In the genomic region with DNA sequence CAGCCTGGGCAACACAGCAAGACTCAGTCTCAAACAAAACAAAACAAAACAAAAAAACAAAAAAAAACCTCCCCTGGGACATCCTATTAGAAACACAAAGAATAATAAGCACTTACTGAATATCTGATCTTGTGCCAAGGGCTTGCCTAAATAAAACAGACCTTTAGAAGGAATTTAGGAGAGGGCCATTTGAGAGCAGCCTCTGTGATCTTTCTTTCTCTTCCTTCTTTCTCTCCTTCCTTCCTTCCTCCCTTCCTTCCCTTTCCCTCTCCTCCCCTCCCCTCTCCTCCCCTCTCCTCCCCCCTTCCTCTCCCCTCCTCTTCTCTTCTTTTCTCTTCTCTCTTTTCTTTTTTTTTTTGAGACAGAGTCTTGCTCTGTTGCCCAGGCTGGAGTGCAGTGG, we compare ENCODE assay signal across 15 cellular contexts. TPM values are rescaled to one million over a fixed set of nuclear protein-coding genes. Genes with fewer than 3 reads are reported as not detected.
DNase-seq lines count a peak whose midpoint lies in the region; ATAC-seq, FAIRE-seq and TF ChIP-seq lines count a peak whose summit lies in the region.
"Had no signal": no experiment of that assay in that cellular context is flagged by ENCODE, and none has a peak within 500 bp of the region (broad histone marks: within the 10 kb centered on the region; RNA-seq: fewer than 3 reads in every experiment).

No MANE protein-coding gene starts in this region.

- H3K36me3 Mint-ChIP-seq in activated naive CD4-positive, alpha-beta T cell treated with anti-CD3 and anti-CD28 coated beads, Interleukin-2, amount 50 U/mL, for 72 hours: peaks cover 52 to 53% of the 10 kb centered on the region in 2 donors
- peaks cover 98% of the 10 kb centered on the region for H3K36me3 Mint-ChIP-seq in dendritic cell treated with granulocyte-macrophage colony-stimulating factor and Interleukin-4, amounts not matched to agents 40 ng/mL and 50 ng/mL, for 4 days (ENCODE audit: low read depth)

- H3K9me3 Mint-ChIP-seq in activated naive CD4-positive, alpha-beta T cell treated with anti-CD3 and anti-CD28 coated beads, Interleukin-2, amount 50 U/mL, for 72 hours: peaks cover 0 to 4% of the 10 kb centered on the region in 2 donors
- no peaks in the 10 kb centered on the region for H3K9me3 Mint-ChIP-seq in dendritic cell treated with granulocyte-macrophage colony-stimulating factor and Interleukin-4, amounts not matched to agents 40 ng/mL and 50 ng/mL, for 4 days

- peak; percentile 8 for FAIRE-seq in GM19239 (lab: Jason Lieb, UNC)

- ATAC-seq in activated naive CD4-positive, alpha-beta T cell treated with anti-CD3 and anti-CD28 coated beads, Interleukin-2, amount 50 U/mL, for 72 hours: no peak

- no peak overlapping the region for H3K4me3 Mint-ChIP-seq in dendritic cell treated with granulocyte-macrophage colony-stimulating factor and Interleukin-4, amounts not matched to agents 40 ng/mL and 50 ng/mL, for 4 days

- TF ChIP-seq POLR2A in erythroblast (IDR thresholded peaks at IDR 0.05; ENCODE audit: low read length): no peak

- H3K27me3 Mint-ChIP-seq in dendritic cell treated with granulocyte-macrophage colony-stimulating factor and Interleukin-4, amounts not matched to agents 40 ng/mL and 50 ng/mL, for 4 days: no peaks in the 10 kb centered on the region

- no peak for DNase-seq in activated naive CD4-positive, alpha-beta T cell treated with anti-CD3 and anti-CD28 coated beads, Interleukin-2, amount 50 U/mL, for 72 hours (ENCODE audit: low spot score in 2 of 2)
- DNase-seq in activated naive CD4-positive, alpha-beta T cell (lab: John Stamatoyannopoulos, UW): no peak
- DNase-seq in GM19239 (ENCODE audit: insufficient read length, low spot score): no peak
- no peak for DNase-seq in middle frontal gyrus (ENCODE audit: extremely low spot score, low spot score)
- DNase-seq in erythroblast (lab: John Stamatoyannopoulos, UW): no peak
- DNase-seq in GOT3 (lab: John Stamatoyannopoulos, UW): no peak
- DNase-seq: Caco-2, H7, NCI-H1092 treated with DMSO at 0.1 percent for 48 hours, NCI-H1694, NCI-H446, NCI-H748 treated with DMSO at 0.1 percent for 48 hours, PC-9 had no signal

- intact Hi-C loops in dendritic cell treated with granulocyte-macrophage colony-stimulating factor and Interleukin-4, amounts not matched to agents 40 ng/mL and 50 ng/mL, for 4 days (cut with micrococcal nuclease): loop anchor here (5.0 kb wide), 1 partner anchor 38 kb away; the partner anchor contains the start of gene SEPHS2

- H3K27ac Mint-ChIP-seq in activated naive CD4-positive, alpha-beta T cell treated with anti-CD3 and anti-CD28 coated beads, Interleukin-2, amount 50 U/mL, for 72 hours: peak overlapping the region; percentile 58 to 92
- H3K27ac Mint-ChIP-seq in dendritic cell treated with granulocyte-macrophage colony-stimulating factor and Interleukin-4, amounts not matched to agents 40 ng/mL and 50 ng/mL, for 4 days: peak overlapping the region; percentile 40

- H3K4me1 Mint-ChIP-seq in dendritic cell treated with granulocyte-macrophage colony-stimulating factor and Interleukin-4, amounts not matched to agents 40 ng/mL and 50 ng/mL, for 4 days (ENCODE audit: low read depth): peaks cover 51% of the 10 kb centered on the region

RNA-seq across cellular contexts. Expression of gene ITGAL, which starts 12.3 kb away (rescaled TPM):
- 100 to 1,000 TPM; 297 to 390 TPM for total RNA-seq in activated naive CD4-positive, alpha-beta T cell treated with anti-CD3 and anti-CD28 coated beads, Interleukin-2, amount 50 U/mL, for 72 hours
- total RNA-seq: MCF 10A had no signal

RNA-seq across cellular contexts. Expression of gene SEPHS2, which starts 39.2 kb away (rescaled TPM):
- 10 to 100 TPM; 54.8 to 62.7 TPM for total RNA-seq in activated naive CD4-positive, alpha-beta T cell treated with anti-CD3 and anti-CD28 coated beads, Interleukin-2, amount 50 U/mL, for 72 hours

RNA-seq across cellular contexts. Expression of gene ZNF768, which starts 41.5 kb away (rescaled TPM):
- 1 to 10 TPM; 2.3 to 9.3 TPM for total RNA-seq in activated naive CD4-positive, alpha-beta T cell treated with anti-CD3 and anti-CD28 coated beads, Interleukin-2, amount 50 U/mL, for 72 hours

RNA-seq across cellular contexts. Expression of gene ZNF747, which starts 49.8 kb away (rescaled TPM):
- total RNA-seq in activated naive CD4-positive, alpha-beta T cell treated with anti-CD3 and anti-CD28 coated beads, Interleukin-2, amount 50 U/mL, for 72 hours: 1 to 10 TPM; 4.5 to 8.2 TPM

RNA-seq across cellular contexts. Expression of gene DCTPP1, which starts 55.1 kb away (rescaled TPM):
- total RNA-seq in activated naive CD4-positive, alpha-beta T cell treated with anti-CD3 and anti-CD28 coated beads, Interleukin-2, amount 50 U/mL, for 72 hours: 100 to 1,000 TPM in 1 of 2 donors, 10 to 100 TPM in 1; 53.1 to 113 TPM
